ENCODE assay signal across 1 cellular context in genomic region chr4:39987505-39987904, GRCh38.
TF ChIP-seq lines count a peak whose summit lies in the region.

No MANE protein-coding gene starts in this region.

TF ChIP-seq in HepG2, 621 proteins besides CTCF, POLR2A, EP300 and RAD21 (continued from another document):
- TF ChIP-seq PAXIP1 (CRISPR knock-in tag; conservative IDR thresholded peaks at IDR 0.05) = peak; percentile 58
- TF ChIP-seq SALL1 (CRISPR knock-in tag; IDR thresholded peaks at IDR 0.05) = peak; percentile 23; the same call in 1 of the 2 replicates
- peak; percentile 30; the same call in 1 of the 2 replicates for TF ChIP-seq POGZ (CRISPR knock-in tag; IDR thresholded peaks at IDR 0.05)
- TF ChIP-seq EHMT2 (IDR thresholded peaks at IDR 0.05; ENCODE audit: borderline replicate concordance, low read depth, low read length) = peak; percentile 44; the same call in 1 of the 2 replicates
- TF ChIP-seq TCF7 (IDR thresholded peaks at IDR 0.05; ENCODE audit: low read depth) = peak; percentile 46; the same call in 1 of the 2 replicates
- no peak for TF ChIP-seq ATF7-NPFF (CRISPR knock-in tag; IDR thresholded peaks at IDR 0.05; ENCODE audit: low read depth)
- TF ChIP-seq ZZZ3 (CRISPR knock-in tag; IDR thresholded peaks at IDR 0.05; ENCODE audit: borderline replicate concordance) = no peak
- TF ChIP-seq GZF1 (CRISPR knock-in tag; IDR thresholded peaks at IDR 0.05) = no peak
- 0 out of 2 replicates have a peak, but pooled peaks have one; percentile 21 for TF ChIP-seq GATAD2A (CRISPR knock-in tag; IDR thresholded peaks at IDR 0.05)
- TF ChIP-seq ZIK1 (CRISPR knock-in tag; IDR thresholded peaks at IDR 0.05; ENCODE audit: borderline replicate concordance, low read depth) = no peak
- 0 out of 2 replicates have a peak, but pooled peaks have one; percentile 18 for TF ChIP-seq ZNF292 (CRISPR knock-in tag; IDR thresholded peaks at IDR 0.05; ENCODE audit: borderline replicate concordance, low read depth)
